26 cellular contexts compared by ENCODE assay signal in the genomic region with DNA sequence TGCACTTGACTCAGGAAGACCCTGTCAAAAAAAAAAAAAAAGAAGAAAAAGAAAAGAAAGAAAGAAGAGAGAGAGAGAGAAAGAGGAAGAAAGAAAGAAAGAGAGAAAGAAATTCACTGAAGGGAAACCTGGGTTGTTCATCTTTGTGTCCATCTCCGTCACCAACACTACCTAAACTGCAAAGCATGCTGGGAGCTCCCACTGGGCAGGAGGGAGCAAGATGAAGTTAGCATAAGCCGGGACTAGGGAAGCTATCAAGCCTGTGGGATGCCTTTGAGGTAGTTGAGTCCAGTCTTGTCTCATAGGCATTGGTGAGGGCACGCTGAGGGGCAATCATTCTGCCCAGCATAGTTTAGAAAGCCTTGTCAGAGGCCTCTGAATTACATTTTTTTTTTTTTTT. TPM values are rescaled to one million over a fixed set of nuclear protein-coding genes. Genes with fewer than 3 reads are reported as not detected.
DNase-seq lines count a peak whose midpoint lies in the region; ATAC-seq, FAIRE-seq and TF ChIP-seq lines count a peak whose summit lies in the region.
"Had no signal": no experiment of that assay in that cellular context is flagged by ENCODE, and none has a peak within 500 bp of the region (broad histone marks: within the 10 kb centered on the region; RNA-seq: fewer than 3 reads in every experiment).

No MANE protein-coding gene starts in this region.

- TF ChIP-seq CTCF in HepG2 (CRISPR knock-in tag; IDR thresholded peaks at IDR 0.05) (no peak), type B pancreatic cell (conservative IDR thresholded peaks at IDR 0.05) (no peak)

- no peak for TF ChIP-seq EP300 in HepG2 (IDR thresholded peaks at IDR 0.05; ENCODE audit: low read depth in 2 of 2, low read length in 2 of 2)
- no peak for TF ChIP-seq EP300 in HepG2 (CRISPR knock-in tag; IDR thresholded peaks at IDR 0.05; ENCODE audit: borderline replicate concordance)

- H4K20me1 ChIP-seq in HepG2 (ENCODE audit: insufficient read depth, low read length), result no peaks in the 10 kb centered on the region

- H3K4me3 Mint-ChIP-seq in type B pancreatic cell, result no peak overlapping the region
- H3K4me3 Mint-ChIP-seq: activated CD4-positive, alpha-beta T cell treated with anti-CD3 and anti-CD28 coated beads, Interleukin-2, amount 10 ng/mL, durations not matched to agents 24 days and 14 days; CD8-positive, alpha-beta memory T cell; memory B cell had no signal

- no peak overlapping the region for H3K9ac ChIP-seq in HepG2 (ENCODE audit: insufficient read depth, low read depth, low read length)
- H3K9ac ChIP-seq: GM23248 had no signal

- no peaks in the 10 kb centered on the region for H3K36me3 ChIP-seq in HepG2 (replicated peaks in 1 of 2; ENCODE audit: control insufficient read depth in 1 of 2, insufficient read depth in 2 of 2, low read length in 2 of 2)
- H3K36me3 ChIP-seq: thoracic aorta had no signal

- no peak for TF ChIP-seq POLR2A in HepG2 (IDR thresholded peaks at IDR 0.05; ENCODE audit: insufficient read depth in 1 of 2, low read depth in 2 of 2, low read length in 2 of 2)

- H3K4me1 ChIP-seq in HepG2 (ENCODE audit: insufficient read depth, low read length), result peaks cover 63% of the 10 kb centered on the region

- H3K4me3 ChIP-seq in HepG2 (replicated peaks in 1 of 3; ENCODE audit: insufficient read depth in 1 of 3, low read depth in 2 of 3, low read length in 3 of 3), result no peak overlapping the region
- H3K4me3 ChIP-seq: GM23248, skin epidermis, thoracic aorta had no signal

- CTCF ChIA-PET in HepG2 (lab: Yijun Ruan, JAX; ENCODE audit: low intra/inter-chr PET ratio, low total read pairs), result no interaction called here

- H3K4me2 ChIP-seq in HepG2 (ENCODE audit: low read depth, low read length), result 0 out of 2 replicates have a peak overlapping the region, but pooled peaks have one; percentile 14

- H3K79me2 ChIP-seq in HepG2 (ENCODE audit: insufficient read depth, low read length), result no peaks in the 10 kb centered on the region

- peaks cover 0 to 1% of the 10 kb centered on the region in 2 experiments; a peak in 2 of 5 replicates for H3K27me3 ChIP-seq in HepG2 (ENCODE audit: control insufficient read depth in 1 of 2, insufficient read depth in 2 of 2, low read length in 2 of 2)

- intact Hi-C loops in HepG2 (cut with micrococcal nuclease; ENCODE audit: unreplicated experiment), result loop anchor here (10.0 kb wide), 1 partner anchor 1063 kb away; a partner anchor contains a TSS

- no peak overlapping the region for H2AFZ ChIP-seq in HepG2 (ENCODE audit: low read length)
- H2AFZ ChIP-seq: GM23248 had no signal

- DNase-seq in activated CD4-positive, CD25-positive, alpha-beta regulatory T cell treated with anti-CD3 and anti-CD28 coated beads, Interleukin-2, amount 50 U/mL, for 72 hours, result peak; percentile 17
- DNase-seq in SHP77 treated with DMSO at 0.1 percent for 48 hours (lab: John Stamatoyannopoulos, UW) (peak; percentile 13), HepG2 (ENCODE audit: low spot score) (no peak), type B pancreatic cell (ENCODE audit: extremely low spot score, unreplicated experiment) (peak; percentile 45), AG08395 (ENCODE audit: low spot score) (no peak), SIG-M5 (lab: John Stamatoyannopoulos, UW) (no peak)
- DNase-seq: 8988T; activated CD4-positive, alpha-beta T cell treated with anti-CD3 and anti-CD28 coated beads, Interleukin-2, amount 10 ng/mL, durations not matched to agents 24 days and 14 days; CD8-positive, alpha-beta memory T cell; GM23248; NCI-H1048; NCI-H1930; NCI-H526 treated with DMSO at 0.1 percent for 48 hours; nucleus accumbens; RPMI8226; stimulated activated CD4-positive, alpha-beta T cell treated with anti-CD3 and anti-CD28 coated beads, Interleukin-2, amount 100 ng/mL, for 24 hours; T-helper 2 cell had no signal

- H3K27ac ChIP-seq in HepG2 (ENCODE audit: extremely low read length, insufficient read depth, low read length), result no peak overlapping the region
- H3K27ac ChIP-seq: GM23248, skin epidermis, thoracic aorta had no signal

- peak; percentile 44 for FAIRE-seq in HepG2 (lab: Jason Lieb, UNC)
- FAIRE-seq: G401.6, GM18507, HTR-8/SVneo had no signal

- TF ChIP-seq RAD21 in HepG2 (CRISPR knock-in tag; IDR thresholded peaks at IDR 0.05), result no peak

- peaks cover 33% of the 10 kb centered on the region for H3K4me1 Mint-ChIP-seq in type B pancreatic cell (ENCODE audit: unreplicated experiment)
- H3K4me1 Mint-ChIP-seq: memory B cell had no signal

- no peak for ATAC-seq in activated CD4-positive, CD25-positive, alpha-beta regulatory T cell treated with anti-CD3 and anti-CD28 coated beads, Interleukin-2, amount 50 U/mL, for 24 hours
- no peak for ATAC-seq in HepG2
- ATAC-seq in esophagus mucosa, result no peak
- ATAC-seq: SK-N-SH treated with all-trans-retinoic acid at 6 μM for 48 hours had no signal

- no peak overlapping the region for H3K27ac Mint-ChIP-seq in type B pancreatic cell
- H3K27ac Mint-ChIP-seq: activated CD4-positive, alpha-beta T cell treated with anti-CD3 and anti-CD28 coated beads, Interleukin-2, amount 10 ng/mL, durations not matched to agents 24 days and 14 days; memory B cell had no signal

- POLR2A ChIA-PET in HepG2 (lab: Yijun Ruan, JAX), result interaction anchor here (0.7 to 1.4 kb wide), 3 partner anchors 10 to 158 kb away, joined by 4 to 5 read pairs (median 4); no protein-coding TSS in a partner anchor

- BruUV-seq in HepG2 (replicated peaks; lab: Mats Ljungman, UMichigan), result no TSS peak

- no peaks in the 10 kb centered on the region for H3K9me3 ChIP-seq in HepG2 (ENCODE audit: low read length)
- H3K9me3 ChIP-seq: thoracic aorta had no signal

- WGBS in HepG2 (ENCODE audit: low lambda C conversion rate), result 34% methylated on average over 3 of the region's 3 CpGs

- H3K9me3 Mint-ChIP-seq in type B pancreatic cell, result no peaks in the 10 kb centered on the region
- H3K9me3 Mint-ChIP-seq: activated CD4-positive, alpha-beta T cell treated with anti-CD3 and anti-CD28 coated beads, Interleukin-2, amount 10 ng/mL, durations not matched to agents 24 days and 14 days; CD8-positive, alpha-beta memory T cell; memory B cell had no signal

- peaks cover 6% of the 10 kb centered on the region for H3K27me3 Mint-ChIP-seq in type B pancreatic cell
- H3K27me3 Mint-ChIP-seq: activated CD4-positive, alpha-beta T cell treated with anti-CD3 and anti-CD28 coated beads, Interleukin-2, amount 10 ng/mL, durations not matched to agents 24 days and 14 days; CD8-positive, alpha-beta memory T cell had no signal

- in situ Hi-C loops in HepG2 (cut with HindIII; ENCODE audit: extremely low pct_ligation_motif_present, low pct_unique_long_range_greater_than_20kb), result no loop called here

- H3K36me3 Mint-ChIP-seq in type B pancreatic cell, result no peaks in the 10 kb centered on the region
- H3K36me3 Mint-ChIP-seq: CD8-positive, alpha-beta memory T cell; memory B cell had no signal

RNA-seq across cellular contexts. Expression of a gene that starts 7.6 kb away (rescaled TPM):
- total RNA-seq in HepG2 (2016; rRNA removed; fragmentation: Illumina TruSeq; extraction: Trizol), result 70.8 and 76.0 TPM in 2 replicates
- 14.1 and 16.3 TPM in 2 replicates for total RNA-seq in HepG2 (2016; cell fraction: cytosol; rRNA removed; fragmentation: Illumina TruSeq; extraction: Trizol; ENCODE audit: low read depth)
- total RNA-seq in HepG2 (2016; cell fraction: insoluble cytoplasmic fraction; rRNA removed; fragmentation: Illumina TruSeq; extraction: Trizol), result 66.9 and 69.6 TPM in 2 replicates
- 38.3 and 41.2 TPM in 2 replicates for total RNA-seq in HepG2 (2016; cell fraction: membrane; rRNA removed; fragmentation: Illumina TruSeq; extraction: Trizol)
- total RNA-seq in HepG2 (2016; cell fraction: nucleus; rRNA removed; fragmentation: Illumina TruSeq; extraction: Trizol), result 31.2 and 35.7 TPM in 2 replicates
- polyA plus RNA-seq in HepG2 (2011; rRNA removed), result 15.4 and 22.1 TPM in 2 replicates
- 10.3 and 18.1 TPM in 2 replicates for polyA plus RNA-seq in HepG2 (2011; cell fraction: cytosol; rRNA removed)
- 10.2 and 17.3 TPM in 2 replicates for polyA plus RNA-seq in HepG2 (2011; cell fraction: nucleus; rRNA removed)
- polyA plus RNA-seq in HepG2 (2012), result 28.7 and 37.3 TPM in 2 replicates
- 7.7 and 8.0 TPM in 2 replicates for polyA plus RNA-seq in HepG2 (2016; cell fraction: cytosol; fragmentation: Illumina TruSeq; extraction: Trizol; ENCODE audit: low read depth)
- polyA plus RNA-seq in HepG2 (2016; cell fraction: insoluble cytoplasmic fraction; fragmentation: Illumina TruSeq; extraction: Trizol; ENCODE audit: low read depth), result 67.5 and 73.5 TPM in 2 replicates
- 22.4 and 23.1 TPM in 2 replicates for polyA plus RNA-seq in HepG2 (2016; cell fraction: membrane; fragmentation: Illumina TruSeq; extraction: Trizol; ENCODE audit: low read depth)
- 46.0 and 53.1 TPM in 2 replicates for polyA plus RNA-seq in HepG2 (2016; cell fraction: nucleus; fragmentation: Illumina TruSeq; extraction: Trizol; ENCODE audit: insufficient read depth, low read depth)
- 9.6 and 21.2 TPM in 2 replicates for polyA minus RNA-seq in HepG2 (2011; rRNA and poly(A)+ RNA removed; ENCODE audit: low replicate concordance)
- 35.2 and 47.8 TPM in 2 replicates for polyA minus RNA-seq in HepG2 (2011; cell fraction: cytosol; rRNA and poly(A)+ RNA removed)
- polyA minus RNA-seq in HepG2 (2011; cell fraction: nucleus; rRNA and poly(A)+ RNA removed), result 23.3 and 26.0 TPM in 2 replicates
- 48.8 and 77.1 TPM in 2 replicates for total RNA-seq in type B pancreatic cell (ENCODE audit: low replicate concordance)
- 40.4 TPM for total RNA-seq in esophagus mucosa

RNA-seq across cellular contexts. Expression of a gene that starts 32.9 kb away (rescaled TPM):
- 0.09 TPM in 1 of 2 replicates, not detected in the other for total RNA-seq in HepG2 (2016; rRNA removed; fragmentation: Illumina TruSeq; extraction: Trizol)
- total RNA-seq in HepG2 (2016; cell fraction: cytosol; rRNA removed; fragmentation: Illumina TruSeq; extraction: Trizol; ENCODE audit: low read depth), result not detected in 2 replicates
- not detected in 2 replicates for total RNA-seq in HepG2 (2016; cell fraction: insoluble cytoplasmic fraction; rRNA removed; fragmentation: Illumina TruSeq; extraction: Trizol)
- not detected in 2 replicates for total RNA-seq in HepG2 (2016; cell fraction: membrane; rRNA removed; fragmentation: Illumina TruSeq; extraction: Trizol)
- total RNA-seq in HepG2 (2016; cell fraction: nucleus; rRNA removed; fragmentation: Illumina TruSeq; extraction: Trizol), result 0.43 TPM in 1 of 2 replicates, not detected in the other
- polyA plus RNA-seq in HepG2 (2011; rRNA removed), result 0.17 and 0.18 TPM in 2 replicates
- polyA plus RNA-seq in HepG2 (2011; cell fraction: cytosol; rRNA removed), result not detected in 2 replicates
- 1.1 and 1.3 TPM in 2 replicates for polyA plus RNA-seq in HepG2 (2011; cell fraction: nucleus; rRNA removed)
- 0.19 and 0.28 TPM in 2 replicates for polyA plus RNA-seq in HepG2 (2012)
- polyA plus RNA-seq in HepG2 (2016; cell fraction: cytosol; fragmentation: Illumina TruSeq; extraction: Trizol; ENCODE audit: low read depth), result not detected in 2 replicates
- polyA plus RNA-seq in HepG2 (2016; cell fraction: insoluble cytoplasmic fraction; fragmentation: Illumina TruSeq; extraction: Trizol; ENCODE audit: low read depth), result not detected in 2 replicates
- polyA plus RNA-seq in HepG2 (2016; cell fraction: membrane; fragmentation: Illumina TruSeq; extraction: Trizol; ENCODE audit: low read depth), result not detected in 2 replicates
- 0.24 TPM in 1 of 2 replicates, not detected in the other for polyA plus RNA-seq in HepG2 (2016; cell fraction: nucleus; fragmentation: Illumina TruSeq; extraction: Trizol; ENCODE audit: insufficient read depth, low read depth)
- 0.72 TPM in 1 of 2 replicates, not detected in the other for polyA minus RNA-seq in HepG2 (2011; rRNA and poly(A)+ RNA removed; ENCODE audit: low replicate concordance)
- not detected in 2 replicates for polyA minus RNA-seq in HepG2 (2011; cell fraction: cytosol; rRNA and poly(A)+ RNA removed)
- 0.13 TPM in 1 of 2 replicates, not detected in the other for polyA minus RNA-seq in HepG2 (2011; cell fraction: nucleus; rRNA and poly(A)+ RNA removed)
- 11.5 and 13.9 TPM in 2 replicates for total RNA-seq in type B pancreatic cell (ENCODE audit: low replicate concordance)
- 6.0 TPM for total RNA-seq in esophagus mucosa

Comparison
In these comparisons a context has a peak if more than half of its experiments do, and no peak if none do; other contexts are left out.
1. DNase-seq: peak in activated CD4-positive, CD25-positive, alpha-beta regulatory T cell treated with anti-CD3 and anti-CD28 coated beads, Interleukin-2, amount 50 U/mL, for 72 hours (single experiment), SHP77 treated with DMSO at 0.1 percent for 48 hours (single experiment) and type B pancreatic cell (single experiment); none in HepG2 (single experiment), AG08395 (single experiment) and SIG-M5 (single experiment).